In the genomic region with DNA sequence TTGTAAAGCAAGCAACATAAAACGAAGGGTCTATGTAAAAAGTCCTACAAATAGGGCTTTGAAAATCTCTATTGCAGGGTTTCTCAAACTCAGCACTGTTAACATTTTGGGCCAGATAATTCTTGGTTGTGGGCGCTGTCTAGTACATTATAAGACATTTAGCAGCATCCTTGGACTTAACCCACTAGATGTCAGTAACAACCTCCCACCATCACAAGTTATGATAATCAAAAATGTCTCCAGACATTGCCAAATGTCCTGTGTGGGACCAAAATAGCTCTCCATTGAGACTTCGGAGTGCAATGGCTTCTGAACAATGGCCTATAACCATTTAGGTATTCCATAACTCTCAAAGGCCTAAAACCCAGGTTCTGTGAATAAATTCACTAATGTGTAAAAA, we compare ENCODE assay signal across 11 cellular contexts. TPM values are rescaled to one million over a fixed set of nuclear protein-coding genes. Genes with fewer than 3 reads are reported as not detected.
A peak's percentile ranks its signal among the peaks of the same experiment; 100 is the strongest.
DNase-seq lines count a peak whose midpoint lies in the region; ATAC-seq, FAIRE-seq and TF ChIP-seq lines count a peak whose summit lies in the region.
"Had no signal": no experiment of that assay in that cellular context is flagged by ENCODE, and none has a peak within 500 bp of the region (broad histone marks: within the 10 kb centered on the region; RNA-seq: fewer than 3 reads in every experiment).

No MANE protein-coding gene starts in this region.

- H2AFZ ChIP-seq in H1 (ENCODE audit: low read length) (no peak overlapping the region), neural progenitor cell (replicated peaks) (no peak overlapping the region)

- ATAC-seq in activated CD4-positive, alpha-beta T cell treated with anti-CD3 and anti-CD28 coated beads for 36 hours, result no peak
- no peak for ATAC-seq in GM21390 (IDR thresholded peaks at IDR 0.05; ENCODE audit: unreplicated experiment)

- H3K27me3 ChIP-seq in H1 (replicated peaks in 1 of 4; ENCODE audit: control insufficient read depth in 3 of 4, extremely low read depth in 1 of 4, insufficient read depth in 3 of 4, low read length in 3 of 4) (no peaks in the 10 kb centered on the region), neural progenitor cell (no peaks in the 10 kb centered on the region)

- CTCF ChIA-PET in H1 (lab: Charles Lee; ENCODE audit: partially characterized antibody), result interaction anchor here (1.7 to 8.4 kb wide), 3 partner anchors 8 to 223 kb away, joined by 4 to 80 read pairs (median 29); no protein-coding TSS in a partner anchor
- CTCF ChIA-PET in activated CD4-positive, alpha-beta T cell treated with anti-CD3 and anti-CD28 coated beads for 36 hours (lab: Charles Lee), result interaction anchor here (0.7 to 9.0 kb wide), 2 partner anchors 144 to 224 kb away, joined by 3 to 120 read pairs; no protein-coding TSS in a partner anchor

- H3K79me1 ChIP-seq in H1 (ENCODE audit: low read depth, low read length), result no peaks in the 10 kb centered on the region

- no peak overlapping the region for H2BK120ac ChIP-seq in H1 (replicated peaks; ENCODE audit: low read depth, low read length)

- H3K4me3 ChIP-seq in GM12875 (ENCODE audit: low read depth, low read length), result no peak overlapping the region
- H3K4me3 ChIP-seq in H1 (ENCODE audit: extremely low read depth in 1 of 4, insufficient read depth in 2 of 4, low read depth in 3 of 4, low read length in 4 of 4), result no peak overlapping the region
- no peak overlapping the region for H3K4me3 ChIP-seq in neural progenitor cell

- H3K56ac ChIP-seq in H1 (replicated peaks; ENCODE audit: insufficient read length, low read depth, low read length), result no peak overlapping the region

- no peak overlapping the region for H4K91ac ChIP-seq in H1 (replicated peaks; ENCODE audit: insufficient read length, low read length)

- H3K27ac Mint-ChIP-seq in neural progenitor cell, result no peak overlapping the region
- no peak overlapping the region for H3K27ac Mint-ChIP-seq in activated CD4-positive, alpha-beta T cell treated with anti-CD3 and anti-CD28 coated beads for 36 hours

- TF ChIP-seq RAD21 in H1 (IDR thresholded peaks at IDR 0.05 in 1 of 2, conservative IDR thresholded peaks at IDR 0.05 in 1 of 2; ENCODE audit: low read depth in 2 of 2, low read length in 2 of 2), result peak; percentile 9 to 12; a peak in 2 of 4 replicates

- no peak for FAIRE-seq in H1 (lab: Jason Lieb, UNC)

- no peak overlapping the region for H4K8ac ChIP-seq in H1 (ENCODE audit: extremely low read depth, insufficient read depth, low read length)

- intact Hi-C loops in activated CD4-positive, alpha-beta T cell treated with anti-CD3 and anti-CD28 coated beads for 36 hours (cut with DNase I, micrococcal nuclease), result loop anchor here (2.0 to 10.0 kb wide), 2 partner anchors 371 to 377 kb away; no protein-coding TSS in a partner anchor

- no peak overlapping the region for H3K18ac ChIP-seq in H1 (ENCODE audit: extremely low read depth, low read length)

- no peaks in the 10 kb centered on the region for H3K9me3 Mint-ChIP-seq in neural progenitor cell
- no peaks in the 10 kb centered on the region for H3K9me3 Mint-ChIP-seq in activated CD4-positive, alpha-beta T cell treated with anti-CD3 and anti-CD28 coated beads for 36 hours (ENCODE audit: low read depth)

- TF ChIP-seq POLR2A in H1 (IDR thresholded peaks at IDR 0.05; ENCODE audit: control extremely low read depth in 1 of 2, low read depth in 2 of 2, low read length in 2 of 2), result no peak

- H3K4ac ChIP-seq in H1 (replicated peaks; ENCODE audit: insufficient read length, low read depth, low read length), result no peak overlapping the region

- no peaks in the 10 kb centered on the region for H3K23me2 ChIP-seq in H1 (ENCODE audit: low read depth, low read length)

- no peak overlapping the region for H3K4me3 Mint-ChIP-seq in neural progenitor cell
- H3K4me3 Mint-ChIP-seq in activated CD4-positive, alpha-beta T cell treated with anti-CD3 and anti-CD28 coated beads for 36 hours, result no peak overlapping the region

- no peak for TF ChIP-seq EP300 in H1 (IDR thresholded peaks at IDR 0.05; ENCODE audit: borderline replicate concordance in 1 of 2, low read depth in 2 of 2, low read length in 2 of 2)

- DNase-seq in NCI-H1092 (lab: John Stamatoyannopoulos, UW) (peak; percentile 15), H1 (ENCODE audit: low read depth in 1 of 2, low spot score in 2 of 2) (no peak), OCI-M2 (lab: John Stamatoyannopoulos, UW; ENCODE audit: unreplicated experiment) (no peak), neural progenitor cell (ENCODE audit: low spot score) (no peak)
- no peak for DNase-seq in activated CD4-positive, alpha-beta T cell treated with anti-CD3 and anti-CD28 coated beads for 36 hours
- DNase-seq: activated naive CD4-positive, alpha-beta T cell treated with anti-CD3 and anti-CD28 coated beads, Interleukin-2, amount 50 U/mL, for 16 hours; NK-92 treated with Interleukin-12 subunit alpha and Interleukin-12 subunit beta, amount 100 ng/mL, for 24 hours; occipital lobe had no signal

- H3K9me3 ChIP-seq in H1 (ENCODE audit: insufficient read depth in 2 of 2, low read depth in 1 of 2, low read length in 1 of 2) (no peaks in the 10 kb centered on the region), neural progenitor cell (ENCODE audit: low read depth) (no peaks in the 10 kb centered on the region)

- H3K14ac ChIP-seq in H1 (ENCODE audit: insufficient read length), result no peak overlapping the region

- no peak overlapping the region for H2BK15ac ChIP-seq in H1 (ENCODE audit: low read length)

- H4K5ac ChIP-seq in H1 (ENCODE audit: insufficient read length, low read depth, low read length), result no peak overlapping the region

- H3K27ac ChIP-seq in C4-2B (no peak overlapping the region), H1 (ENCODE audit: low read depth, low read length) (no peak overlapping the region), neural progenitor cell (no peak overlapping the region)

- H2BK20ac ChIP-seq in H1 (ENCODE audit: low read length), result no peak overlapping the region

- no peak overlapping the region for H2AK5ac ChIP-seq in H1 (ENCODE audit: low read depth, low read length)

- no peaks in the 10 kb centered on the region for H3F3A ChIP-seq in neural progenitor cell (ENCODE audit: low read depth)

- peaks cover 2% of the 10 kb centered on the region for H3K27me3 Mint-ChIP-seq in neural progenitor cell (ENCODE audit: insufficient read depth, low read depth)
- H3K27me3 Mint-ChIP-seq in activated CD4-positive, alpha-beta T cell treated with anti-CD3 and anti-CD28 coated beads for 36 hours, result peaks cover 2% of the 10 kb centered on the region

- no peaks in the 10 kb centered on the region for H3K79me2 ChIP-seq in H1 (ENCODE audit: control insufficient read depth in 1 of 2, insufficient read depth in 2 of 2, low read length in 2 of 2)
- no peaks in the 10 kb centered on the region for H3K79me2 ChIP-seq in neural progenitor cell (ENCODE audit: low read depth)

- H3K4me2 ChIP-seq in H1 (ENCODE audit: insufficient read depth in 1 of 2, low read depth in 2 of 2, low read length in 2 of 2) (no peak overlapping the region), neural progenitor cell (no peak overlapping the region)

- H3K36me3 ChIP-seq in H1 (ENCODE audit: control insufficient read depth in 2 of 4, insufficient read depth in 4 of 4, low read length in 3 of 4), result no peaks in the 10 kb centered on the region
- H3K36me3 ChIP-seq in neural progenitor cell, result no peaks in the 10 kb centered on the region

- H3K4me1 ChIP-seq in H1 (replicated peaks in 1 of 4; ENCODE audit: control insufficient read depth in 3 of 4, insufficient read depth in 4 of 4, low read length in 3 of 4) (peaks cover 0 to 3% (median 0%) of the 10 kb centered on the region in 4 experiments; a peak in 1 of 7 replicates), neural progenitor cell (no peaks in the 10 kb centered on the region)

- peaks cover 4% of the 10 kb centered on the region for H3K4me1 Mint-ChIP-seq in neural progenitor cell
- peaks cover 15% of the 10 kb centered on the region for H3K4me1 Mint-ChIP-seq in activated CD4-positive, alpha-beta T cell treated with anti-CD3 and anti-CD28 coated beads for 36 hours

- H3K36me3 Mint-ChIP-seq in neural progenitor cell, result no peaks in the 10 kb centered on the region
- H3K36me3 Mint-ChIP-seq in activated CD4-positive, alpha-beta T cell treated with anti-CD3 and anti-CD28 coated beads for 36 hours (ENCODE audit: low read depth), result no peaks in the 10 kb centered on the region

- TF ChIP-seq CTCF in C4-2B (conservative IDR thresholded peaks at IDR 0.05), result peak; percentile 34
- TF ChIP-seq CTCF in GM12875 (IDR thresholded peaks at IDR 0.05; ENCODE audit: borderline replicate concordance, insufficient read depth, low read depth, low read length), result 0 out of 2 replicates have a peak, but pooled peaks have one; percentile 19
- TF ChIP-seq CTCF in H1 (IDR thresholded peaks at IDR 0.05; ENCODE audit: control extremely low read depth in 1 of 3, insufficient read depth in 1 of 3, low read depth in 1 of 3, low read length in 3 of 3), result no peak
- no peak for TF ChIP-seq CTCF in neural progenitor cell (IDR thresholded peaks at IDR 0.05)

- H4K20me1 ChIP-seq in H1 (replicated peaks in 1 of 2; ENCODE audit: control insufficient read depth in 1 of 2, insufficient read depth in 2 of 2, low read length in 2 of 2) (no peaks in the 10 kb centered on the region), neural progenitor cell (ENCODE audit: low read depth) (no peaks in the 10 kb centered on the region)

- no peak overlapping the region for H3K9ac ChIP-seq in H1 (replicated peaks in 1 of 4; ENCODE audit: extremely low read depth in 1 of 4, low read depth in 3 of 4, low read length in 3 of 4)
- H3K9ac ChIP-seq in neural progenitor cell, result no peak overlapping the region

- WGBS in H1 (ENCODE audit: extremely low coverage in 1 of 2, insufficient coverage in 1 of 2, insufficient read length in 1 of 2, insufficient replicate concordance in 2 of 2, low coverage in 1 of 2, low lambda C conversion rate in 2 of 2, missing lambda C conversion rate in 1 of 2), 2 experiments, result 90% methylated on average over 3 of the region's 3 CpGs; no CpG with 5 or more reads in 1 of the 2 experiments

- no peak overlapping the region for H3K23ac ChIP-seq in H1 (ENCODE audit: insufficient read length)

- H2BK12ac ChIP-seq in H1 (ENCODE audit: low read depth, low read length), result no peak overlapping the region

- H2BK5ac ChIP-seq in H1 (ENCODE audit: low read depth, low read length), result no peak overlapping the region

- POLR2A ChIA-PET in H1 (lab: Charles Lee; ENCODE audit: partially characterized antibody), result no interaction called here
- POLR2A ChIA-PET in activated CD4-positive, alpha-beta T cell treated with anti-CD3 and anti-CD28 coated beads for 36 hours (lab: Charles Lee), result no interaction called here

RNA-seq across cellular contexts. Expression of gene DHRS7, which starts 22.9 kb away (rescaled TPM):
- total RNA-seq in H1 (2021; fragmentation: NEBNext Ultra II Directional; extraction: Animal tissue kit (Norgen Biotek cat#: 25700)), result 26.1 and 27.5 TPM in 2 replicates
- 10.8 and 23.9 TPM in 2 replicates for polyA plus RNA-seq in H1 (2011; rRNA removed)
- 17.6 TPM for polyA plus RNA-seq in H1 (2011; cell fraction: cytosol; rRNA removed)
- polyA plus RNA-seq in H1 (2011; cell fraction: nucleus; rRNA removed), result 17.3 TPM
- polyA plus RNA-seq in H1 (2012, experiment 1 of 2), result 24.1 to 26.0 TPM (median 25.1 TPM) in 4 replicates
- 4.8 TPM for polyA plus RNA-seq in H1 (2012, experiment 2 of 2)
- polyA plus RNA-seq in H1 (2013, experiment 1 of 2), result 40.6 TPM
- 50.4 TPM for polyA plus RNA-seq in H1 (2013, experiment 2 of 2)
- polyA minus RNA-seq in H1 (2011; rRNA and poly(A)+ RNA removed), result 7.5 and 7.8 TPM in 2 replicates
- 9.0 TPM for polyA minus RNA-seq in H1 (2011; cell fraction: cytosol; rRNA and poly(A)+ RNA removed)
- 10.7 TPM for polyA minus RNA-seq in H1 (2011; cell fraction: nucleus; rRNA and poly(A)+ RNA removed)
- total RNA-seq in neural progenitor cell (ENCODE audit: low replicate concordance), result 32.2 and 47.8 TPM in 2 replicates
- 10 to 100 TPM; 27.9 to 46.3 TPM for total RNA-seq in activated CD4-positive, alpha-beta T cell treated with anti-CD3 and anti-CD28 coated beads for 36 hours

Comparison
In these comparisons a context has a peak if more than half of its experiments do, and no peak if none do; other contexts are left out.
1. CTCF ChIP-seq: peak in C4-2B (single experiment) and GM12875 (single experiment); none in H1 (0 of 3) and neural progenitor cell (single experiment).